ENCODE assay signal across 20 cellular contexts in the genomic region with DNA sequence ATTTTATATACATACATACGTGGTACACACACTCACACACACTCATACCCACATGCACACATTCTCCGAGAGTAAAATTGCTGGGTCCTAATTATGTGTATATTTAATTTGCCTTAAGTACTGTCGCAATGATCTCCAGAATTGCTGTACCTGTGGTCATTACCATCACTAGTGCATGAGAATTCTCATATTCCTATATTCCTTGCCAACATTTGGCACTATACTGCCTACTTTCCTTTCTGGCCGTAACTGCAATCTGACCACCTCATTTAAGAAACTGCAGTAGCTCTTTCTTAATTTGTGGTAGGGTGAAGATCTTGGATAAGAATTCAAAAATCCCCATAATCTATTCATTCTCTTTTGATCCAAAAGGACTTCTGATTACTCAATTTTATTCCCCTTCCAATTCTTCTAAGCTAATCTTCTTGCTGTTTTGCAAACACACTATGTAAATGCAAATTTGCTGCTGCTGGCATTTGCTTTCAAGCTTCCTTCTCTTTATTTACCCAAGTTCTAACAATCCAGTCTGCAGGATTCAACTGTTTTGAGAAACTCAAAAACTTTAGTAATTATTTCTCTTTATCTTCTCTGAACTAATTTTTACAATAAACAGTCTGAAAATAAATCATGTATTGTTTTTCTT. TPM values are rescaled to one million over a fixed set of nuclear protein-coding genes. Genes with fewer than 3 reads are reported as not detected.
DNase-seq lines count a peak whose midpoint lies in the region; ATAC-seq, FAIRE-seq and TF ChIP-seq lines count a peak whose summit lies in the region.
"Had no signal": no experiment of that assay in that cellular context is flagged by ENCODE, and none has a peak within 500 bp of the region (broad histone marks: within the 10 kb centered on the region; RNA-seq: fewer than 3 reads in every experiment).

No MANE protein-coding gene starts in this region.

- TF ChIP-seq EP300 in H1 (IDR thresholded peaks at IDR 0.05; ENCODE audit: borderline replicate concordance in 1 of 2, low read depth in 2 of 2, low read length in 2 of 2), result no peak

- no peaks in the 10 kb centered on the region for H3K4me1 Mint-ChIP-seq in stimulated activated effector memory CD8-positive, alpha-beta T cell treated with anti-CD3 and anti-CD28 coated beads, Interleukin-12 subunit alpha, Interleukin-12 subunit beta, amount 100 ng/mL, for 72 hours

- no peak overlapping the region for H3K4ac ChIP-seq in H1 (replicated peaks; ENCODE audit: insufficient read length, low read depth, low read length)

- no peak for FAIRE-seq in H1 (lab: Jason Lieb, UNC)
- FAIRE-seq: A549, GM12892, GM18507 had no signal

- 90% methylated on average over 4 of the region's 4 CpGs; no CpG with 5 or more reads in 1 of the 2 experiments for WGBS in H1 (ENCODE audit: extremely low coverage in 1 of 2, insufficient coverage in 1 of 2, insufficient read length in 1 of 2, insufficient replicate concordance in 2 of 2, low coverage in 1 of 2, low lambda C conversion rate in 2 of 2, missing lambda C conversion rate in 1 of 2), 2 experiments
- WGBS in right lobe of liver (ENCODE audit: insufficient coverage, low coverage, low lambda C conversion rate, missing lambda C conversion rate), result 78% methylated on average over 4 of the region's 4 CpGs

- no peak overlapping the region; the same call in 1 of the 2 replicates for H2BK15ac ChIP-seq in H1 (ENCODE audit: low read length)

- H3K36me3 Mint-ChIP-seq in stimulated activated effector memory CD8-positive, alpha-beta T cell treated with anti-CD3 and anti-CD28 coated beads, Interleukin-12 subunit alpha, Interleukin-12 subunit beta, amount 100 ng/mL, for 72 hours, result no peaks in the 10 kb centered on the region

- no peak overlapping the region for H3K23ac ChIP-seq in H1 (ENCODE audit: insufficient read length)

- in situ Hi-C loops in HAP-1 (cut with MboI; ENCODE audit: low sequenced_read_pairs), result no loop called here

- H3K27me3 ChIP-seq in HAP-1 (ENCODE audit: low read depth) (no peaks in the 10 kb centered on the region), H1 (replicated peaks in 1 of 4; ENCODE audit: control insufficient read depth in 3 of 4, extremely low read depth in 1 of 4, insufficient read depth in 3 of 4, low read length in 3 of 4) (no peaks in the 10 kb centered on the region), right lobe of liver (no peaks in the 10 kb centered on the region)

- no peak overlapping the region for H2AFZ ChIP-seq in H1 (ENCODE audit: low read length)

- H3K23me2 ChIP-seq in H1 (ENCODE audit: low read depth, low read length), result no peaks in the 10 kb centered on the region

- no peak overlapping the region for H3K14ac ChIP-seq in H1 (ENCODE audit: insufficient read length)

- H3K56ac ChIP-seq in H1 (replicated peaks; ENCODE audit: insufficient read length, low read depth, low read length), result no peak overlapping the region

- H2BK120ac ChIP-seq in H1 (replicated peaks; ENCODE audit: low read depth, low read length), result no peak overlapping the region

- no peak overlapping the region for H3K27ac Mint-ChIP-seq in stimulated activated effector memory CD8-positive, alpha-beta T cell treated with anti-CD3 and anti-CD28 coated beads, Interleukin-12 subunit alpha, Interleukin-12 subunit beta, amount 100 ng/mL, for 72 hours
- H3K27ac Mint-ChIP-seq: CD4-positive, alpha-beta T cell had no signal

- ATAC-seq in right lobe of liver, result peak; percentile 51 to 82 (median 72)
- ATAC-seq in stimulated activated effector memory CD8-positive, alpha-beta T cell treated with anti-CD3 and anti-CD28 coated beads, Interleukin-12 subunit alpha, Interleukin-12 subunit beta, amount 100 ng/mL, for 72 hours, result no peak
- ATAC-seq in GM19463 (IDR thresholded peaks at IDR 0.05; ENCODE audit: unreplicated experiment), result no peak
- no peak for ATAC-seq in HG02970 (IDR thresholded peaks at IDR 0.05; ENCODE audit: low FRiP score, unreplicated experiment)
- ATAC-seq: A549 had no signal

- TF ChIP-seq POLR2A in H1 (IDR thresholded peaks at IDR 0.05; ENCODE audit: control extremely low read depth in 1 of 2, low read depth in 2 of 2, low read length in 2 of 2) (no peak), right lobe of liver (IDR thresholded peaks at IDR 0.05) (no peak)

- H3K4me3 Mint-ChIP-seq in stimulated activated effector memory CD8-positive, alpha-beta T cell treated with anti-CD3 and anti-CD28 coated beads, Interleukin-12 subunit alpha, Interleukin-12 subunit beta, amount 100 ng/mL, for 72 hours, result no peak overlapping the region
- H3K4me3 Mint-ChIP-seq: CD4-positive, alpha-beta T cell; H9 had no signal

- H3K9ac ChIP-seq in H1 (replicated peaks in 1 of 4; ENCODE audit: extremely low read depth in 1 of 4, low read depth in 3 of 4, low read length in 3 of 4), result no peak overlapping the region
- H3K9ac ChIP-seq: KMS-11 had no signal

- H3K4me2 ChIP-seq in H1 (ENCODE audit: insufficient read depth in 1 of 2, low read depth in 2 of 2, low read length in 2 of 2), result no peak overlapping the region; a peak in 1 of 4 replicates
- H3K4me2 ChIP-seq: A549, KMS-11 had no signal

- TF ChIP-seq CTCF in H1 (IDR thresholded peaks at IDR 0.05; ENCODE audit: control extremely low read depth in 1 of 3, insufficient read depth in 1 of 3, low read depth in 1 of 3, low read length in 3 of 3) (no peak), right lobe of liver (IDR thresholded peaks at IDR 0.05) (no peak)

- intact Hi-C loops in right lobe of liver (cut with DNase I), result no loop called here

- H4K20me1 ChIP-seq in H1 (replicated peaks in 1 of 2; ENCODE audit: control insufficient read depth in 1 of 2, insufficient read depth in 2 of 2, low read length in 2 of 2), result no peaks in the 10 kb centered on the region

- no peaks in the 10 kb centered on the region for H3K9me3 Mint-ChIP-seq in stimulated activated effector memory CD8-positive, alpha-beta T cell treated with anti-CD3 and anti-CD28 coated beads, Interleukin-12 subunit alpha, Interleukin-12 subunit beta, amount 100 ng/mL, for 72 hours
- H3K9me3 Mint-ChIP-seq: CD4-positive, alpha-beta T cell; H9 had no signal

- no peaks in the 10 kb centered on the region for H3K36me3 ChIP-seq in HAP-1 (replicated peaks)
- no peaks in the 10 kb centered on the region for H3K36me3 ChIP-seq in H1 (ENCODE audit: control insufficient read depth in 2 of 4, insufficient read depth in 4 of 4, low read length in 3 of 4)
- H3K36me3 ChIP-seq in right lobe of liver, result no peaks in the 10 kb centered on the region

- no peak overlapping the region for H2BK5ac ChIP-seq in H1 (ENCODE audit: low read depth, low read length)

- TF ChIP-seq RAD21 in H1 (IDR thresholded peaks at IDR 0.05 in 1 of 2, conservative IDR thresholded peaks at IDR 0.05 in 1 of 2; ENCODE audit: low read depth in 2 of 2, low read length in 2 of 2), result no peak

- no peak overlapping the region; the same call in 1 of the 2 replicates for H3K18ac ChIP-seq in H1 (ENCODE audit: extremely low read depth, low read length)

- no peaks in the 10 kb centered on the region for H3K79me1 ChIP-seq in H1 (ENCODE audit: low read depth, low read length)

- peak; percentile 27 to 82 for DNase-seq in HAP-1 (ENCODE audit: low spot score in 2 of 2)
- DNase-seq in H1 (ENCODE audit: low read depth in 1 of 2, low spot score in 2 of 2), result no peak
- no peak for DNase-seq in right lobe of liver
- DNase-seq in stimulated activated effector memory CD8-positive, alpha-beta T cell treated with anti-CD3 and anti-CD28 coated beads, Interleukin-12 subunit alpha, Interleukin-12 subunit beta, amount 100 ng/mL, for 72 hours (ENCODE audit: low spot score in 2 of 2), result no peak
- DNase-seq: AML-193; CD4-positive, alpha-beta T cell; DMS153; DMS79; GDM1; GOT3; H9 had no signal

- H2BK12ac ChIP-seq in H1 (ENCODE audit: low read depth, low read length), result no peak overlapping the region

- H2BK20ac ChIP-seq in H1 (ENCODE audit: low read length), result peak overlapping the region; percentile 56; the same call in 1 of the 2 replicates

- H3K4me1 ChIP-seq in HAP-1 (peaks cover 12% of the 10 kb centered on the region), H1 (replicated peaks in 1 of 4; ENCODE audit: control insufficient read depth in 3 of 4, insufficient read depth in 4 of 4, low read length in 3 of 4) (peaks cover 0 to 3% (median 1%) of the 10 kb centered on the region in 4 experiments; a peak in 1 of 7 replicates), right lobe of liver (peaks cover 0 to 19% (median 0%) of the 10 kb centered on the region in 4 donors)

- no peak overlapping the region for H4K8ac ChIP-seq in H1 (ENCODE audit: extremely low read depth, insufficient read depth, low read length)

- CTCF ChIA-PET in H1 (lab: Charles Lee; ENCODE audit: partially characterized antibody), result interaction anchor here (0.7 to 1.7 kb wide), 2 partner anchors 13 to 1601 kb away, joined by 3 to 5 read pairs; no protein-coding TSS in a partner anchor

- no peak overlapping the region for H2AK5ac ChIP-seq in H1 (ENCODE audit: low read depth, low read length)

- H4K91ac ChIP-seq in H1 (replicated peaks; ENCODE audit: insufficient read length, low read length), result no peak overlapping the region

- no peak overlapping the region for H4K5ac ChIP-seq in H1 (ENCODE audit: insufficient read length, low read depth, low read length)

- POLR2A ChIA-PET in H1 (lab: Charles Lee; ENCODE audit: partially characterized antibody), result no interaction called here

- no peak overlapping the region for H3K27ac ChIP-seq in H1 (ENCODE audit: low read depth, low read length)
- peak overlapping the region in 1 of 3 donors; percentile 27 for H3K27ac ChIP-seq in right lobe of liver
- H3K27ac ChIP-seq: A549, C4-2B, KMS-11 had no signal

- H3K4me3 ChIP-seq in HAP-1 (no peak overlapping the region), H1 (ENCODE audit: extremely low read depth in 1 of 4, insufficient read depth in 2 of 4, low read depth in 3 of 4, low read length in 4 of 4) (no peak overlapping the region), right lobe of liver (no peak overlapping the region)
- H3K4me3 ChIP-seq: A549 had no signal

- no peaks in the 10 kb centered on the region for H3K79me2 ChIP-seq in H1 (ENCODE audit: control insufficient read depth in 1 of 2, insufficient read depth in 2 of 2, low read length in 2 of 2)

- H3K9me3 ChIP-seq in HAP-1 (no peaks in the 10 kb centered on the region), H1 (ENCODE audit: insufficient read depth in 2 of 2, low read depth in 1 of 2, low read length in 1 of 2) (no peaks in the 10 kb centered on the region), right lobe of liver (no peaks in the 10 kb centered on the region)
- H3K9me3 ChIP-seq: A549 had no signal

RNA-seq across cellular contexts. Expression of a gene that starts 45.1 kb away (rescaled TPM):
- total RNA-seq in H1 (2021; fragmentation: NEBNext Ultra II Directional; extraction: Animal tissue kit (Norgen Biotek cat#: 25700)), result not detected in 2 replicates
- polyA plus RNA-seq in H1 (2011; rRNA removed), result not detected in 2 replicates
- polyA plus RNA-seq in H1 (2011; cell fraction: cytosol; rRNA removed), result not detected
- not detected for polyA plus RNA-seq in H1 (2011; cell fraction: nucleus; rRNA removed)
- polyA plus RNA-seq in H1 (2012, experiment 1 of 2), result not detected in 4 replicates
- not detected for polyA plus RNA-seq in H1 (2012, experiment 2 of 2)
- polyA plus RNA-seq in H1 (2013, experiment 1 of 2), result not detected
- not detected for polyA plus RNA-seq in H1 (2013, experiment 2 of 2)
- polyA minus RNA-seq in H1 (2011; rRNA and poly(A)+ RNA removed), result not detected in 2 replicates
- polyA minus RNA-seq in H1 (2011; cell fraction: cytosol; rRNA and poly(A)+ RNA removed), result not detected
- not detected for polyA minus RNA-seq in H1 (2011; cell fraction: nucleus; rRNA and poly(A)+ RNA removed)
- not detected for total RNA-seq in right lobe of liver
- total RNA-seq: CD4-positive, alpha-beta T cell; Daoy; H9 had no signal
- polyA plus RNA-seq: A549, BJ had no signal

Comparison
In these comparisons a context has a peak if more than half of its experiments do, and no peak if none do; other contexts are left out.
1. DNase-seq: peak in HAP-1 (2 of 2); none in H1 (0 of 2), right lobe of liver (0 of 3) and stimulated activated effector memory CD8-positive, alpha-beta T cell treated with anti-CD3 and anti-CD28 coated beads, Interleukin-12 subunit alpha, Interleukin-12 subunit beta, amount 100 ng/mL, for 72 hours (0 of 2).
2. ATAC-seq: peak in right lobe of liver (4 of 4); none in stimulated activated effector memory CD8-positive, alpha-beta T cell treated with anti-CD3 and anti-CD28 coated beads, Interleukin-12 subunit alpha, Interleukin-12 subunit beta, amount 100 ng/mL, for 72 hours (single experiment), GM19463 (single experiment) and HG02970 (single experiment).